In genomic region chr10:96803265-96803664, GRCh38 we compare ENCODE assay signal across 24 cellular contexts.
"Had no signal": no experiment of that assay in that cellular context is flagged by ENCODE, and none has a peak within 500 bp of the region (broad histone marks: within the 10 kb centered on the region; RNA-seq: fewer than 3 reads in every experiment).

No MANE protein-coding gene starts in this region.

- H3K4me1 ChIP-seq: colonic mucosa, esophagus squamous epithelium, gastrocnemius medialis, heart right ventricle, left lung, lower lobe of right lung had no signal

- H3K27ac ChIP-seq: colonic mucosa, epithelial cell of prostate, esophagus squamous epithelium, gastrocnemius medialis, heart right ventricle, left lung, lower lobe of right lung had no signal

- H3K9me3 Mint-ChIP-seq: effector memory CD8-positive, alpha-beta T cell had no signal

- H3K4me3 ChIP-seq: colonic mucosa, esophagus squamous epithelium, gastrocnemius medialis, heart right ventricle, left lung, lower lobe of right lung, mucosa of descending colon had no signal

- H3K27me3 ChIP-seq: colonic mucosa, esophagus squamous epithelium, gastrocnemius medialis had no signal

- DNase-seq: colonic mucosa; cortex of kidney; effector CD8-positive, alpha-beta T cell; effector memory CD8-positive, alpha-beta T cell; endodermal cell; erythroblast; esophagus squamous epithelium; foreskin fibroblast; foreskin melanocyte; gastrocnemius medialis; glutamatergic neuron; head of caudate nucleus; heart right ventricle; hippocampal formation; left cardiac atrium; left lung; left ventricle myocardium superior; lower lobe of right lung; mesenchymal stem cell; mucosa of descending colon; naive B cell had no signal

- H3K27ac Mint-ChIP-seq: effector memory CD8-positive, alpha-beta T cell; endodermal cell; mesothelial cell of epicardium had no signal

- H3K36me3 ChIP-seq: colonic mucosa, esophagus squamous epithelium, gastrocnemius medialis, heart right ventricle, left lung, lower lobe of right lung had no signal

- H3K9me3 ChIP-seq: colonic mucosa, esophagus squamous epithelium, gastrocnemius medialis, left lung, lower lobe of right lung, mucosa of descending colon had no signal

- H3K4me3 Mint-ChIP-seq: effector memory CD8-positive, alpha-beta T cell; endodermal cell; mesothelial cell of epicardium; naive B cell had no signal

- ATAC-seq: effector memory CD8-positive, alpha-beta T cell; esophagus mucosa; gastrocnemius medialis; heart right ventricle; left cardiac atrium; left lung; left ventricle myocardium superior; lower lobe of right lung; mucosa of descending colon had no signal

- H3K36me3 Mint-ChIP-seq: mesothelial cell of epicardium, naive B cell had no signal

- H3K27me3 Mint-ChIP-seq: naive B cell had no signal
